ENCODE assay signal across 8 cellular contexts in genomic region chr11:35035894-35036408, GRCh38.
DNase-seq lines count a peak whose midpoint lies in the region; ATAC-seq and TF ChIP-seq lines count a peak whose summit lies in the region.

No MANE protein-coding gene starts in this region.

- DNase-seq in GDM1 (lab: John Stamatoyannopoulos, UW) (peak; percentile 91), kidney tubule cell (ENCODE audit: low spot score) (peak; percentile 82), ecto neural progenitor cell (ENCODE audit: low spot score) (no peak), NCI-H2196 treated with DMSO at 0.1 percent for 48 hours (lab: John Stamatoyannopoulos, UW; ENCODE audit: unreplicated experiment) (no peak)
- no peak for DNase-seq in activated CD8-positive, alpha-beta memory T cell treated with anti-CD3 and anti-CD28 coated beads for 24 hours
- DNase-seq in stimulated activated naive CD4-positive, alpha-beta T cell (lab: John Stamatoyannopoulos, UW), result no peak

- ATAC-seq in HG02642 (IDR thresholded peaks at IDR 0.05; ENCODE audit: poor library complexity, unreplicated experiment), result peak; percentile 39
- ATAC-seq in SK-N-SH treated with all-trans-retinoic acid at 6 μM for 48 hours, result peak; percentile 91

TF ChIP-seq in SK-N-SH treated with all-trans-retinoic acid at 6 μM for 48 hours, 23 proteins besides CTCF, POLR2A, EP300 and RAD21:
- TF ChIP-seq ZC3H10 (CRISPR knock-in tag; IDR thresholded peaks at IDR 0.05) (peak; percentile 65), PPARA (CRISPR knock-in tag; IDR thresholded peaks at IDR 0.05; ENCODE audit: borderline replicate concordance) (no peak), RARB (CRISPR knock-in tag; IDR thresholded peaks at IDR 0.05) (no peak), ZFP3 (CRISPR knock-in tag; IDR thresholded peaks at IDR 0.05) (peak; percentile 63; the same call in 1 of the 2 replicates), CSDC2 (CRISPR knock-in tag; IDR thresholded peaks at IDR 0.05) (peak; percentile 49; the same call in 1 of the 2 replicates), ZNF565 (CRISPR knock-in tag; conservative IDR thresholded peaks at IDR 0.05; ENCODE audit: low read depth) (no peak), GLIS3 (CRISPR knock-in tag; IDR thresholded peaks at IDR 0.05) (no peak), POU6F1 (CRISPR knock-in tag; IDR thresholded peaks at IDR 0.05; ENCODE audit: borderline replicate concordance, low read depth) (0 out of 2 replicates have a peak, but pooled peaks have one; percentile 14), TOX (CRISPR knock-in tag; IDR thresholded peaks at IDR 0.05; ENCODE audit: borderline replicate concordance) (peak; percentile 58; the same call in 1 of the 2 replicates)

Comparison
In these comparisons a context has a peak if more than half of its experiments do, and no peak if none do; other contexts are left out.
1. DNase-seq: peak in GDM1 (single experiment) and kidney tubule cell (single experiment); none in ecto neural progenitor cell (single experiment), activated CD8-positive, alpha-beta memory T cell treated with anti-CD3 and anti-CD28 coated beads for 24 hours (single experiment), stimulated activated naive CD4-positive, alpha-beta T cell (0 of 6) and NCI-H2196 treated with DMSO at 0.1 percent for 48 hours (single experiment).